7 cellular contexts compared by ENCODE assay signal in the genomic region with DNA sequence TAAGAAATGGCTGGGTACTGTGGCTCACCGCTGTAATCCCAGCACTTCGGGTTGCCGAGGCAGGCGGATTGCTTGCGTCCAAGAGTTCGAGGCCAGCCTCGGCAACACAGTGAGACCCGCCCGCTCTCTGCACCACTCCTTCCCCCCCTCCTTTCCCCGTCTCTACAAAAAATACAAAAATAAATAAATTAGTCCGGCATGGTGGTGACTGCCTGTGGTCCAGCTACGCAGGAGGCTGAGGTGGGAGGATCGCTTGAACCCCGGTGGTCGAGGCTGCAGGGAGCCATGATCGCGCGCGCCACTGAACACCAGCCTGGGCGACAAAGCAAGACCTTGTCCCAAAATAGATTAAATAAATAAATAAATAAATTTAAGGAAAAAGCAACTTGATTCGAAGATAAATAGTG. TPM values are rescaled to one million over a fixed set of nuclear protein-coding genes. Genes with fewer than 3 reads are reported as not detected.
DNase-seq lines count a peak whose midpoint lies in the region; ATAC-seq and TF ChIP-seq lines count a peak whose summit lies in the region.

No MANE protein-coding gene starts in this region.

- DNase-seq in GM23248 (no peak), PC-3 (no peak), fibroblast of pulmonary artery (ENCODE audit: low read depth) (no peak), skeletal muscle cell (ENCODE audit: low read depth) (no peak), RKO (ENCODE audit: low spot score) (no peak), KG1 (lab: John Stamatoyannopoulos, UW) (no peak)

- 6 to 8% methylated on average over 20 to 21 of the region's 21 CpGs for WGBS in GM23248 (ENCODE audit: low coverage in 1 of 2, low lambda C conversion rate in 2 of 2, missing lambda C conversion rate in 2 of 2), 2 experiments

- 0 out of 2 replicates have a peak overlapping the region, but pooled peaks have one; percentile 11 for H3K27ac ChIP-seq in GM23248
- no peak overlapping the region for H3K27ac ChIP-seq in PC-3 (ENCODE audit: low read length)

- intact Hi-C loops in PC-3 (cut with micrococcal nuclease), result loop anchor here (2.0 kb wide), 1 partner anchor 15 kb away; no protein-coding TSS in a partner anchor

- H3K9me2 ChIP-seq in GM23248 (ENCODE audit: insufficient read depth) (no peaks in the 10 kb centered on the region), PC-3 (replicated peaks; ENCODE audit: low read length) (no peaks in the 10 kb centered on the region)

- 0 out of 2 replicates have a peak, but pooled peaks cover 4% of the 10 kb centered on the region for H4K20me1 ChIP-seq in GM23248 (ENCODE audit: insufficient read depth)
- peaks cover 13% of the 10 kb centered on the region for H4K20me1 ChIP-seq in PC-3 (ENCODE audit: low read length)

- POLR2A ChIA-PET in PC-3 (lab: Charles Lee; ENCODE audit: unreplicated experiment), result interaction anchor here (0.5 to 0.9 kb wide), 3 partner anchors 180 to 1368 kb away, joined by 3 to 6 read pairs (median 3); no protein-coding TSS in a partner anchor

- peaks cover 46% of the 10 kb centered on the region for H3K79me2 ChIP-seq in GM23248 (ENCODE audit: insufficient read depth)
- H3K79me2 ChIP-seq in PC-3 (ENCODE audit: low read length), result peaks cover 46% of the 10 kb centered on the region

- CTCF ChIA-PET in PC-3 (lab: Charles Lee), result interaction anchor here (0.5 kb wide), 1 partner anchor 598 kb away, joined by 5 read pairs; no protein-coding TSS in a partner anchor

- no TSS peak for BruUV-seq in PC-3 (replicated peaks; lab: Mats Ljungman, UMichigan)

- H3F3A ChIP-seq in GM23248 (ENCODE audit: insufficient read depth), result peaks cover 5% of the 10 kb centered on the region; the same call in 1 of the 2 replicates
- no peaks in the 10 kb centered on the region for H3F3A ChIP-seq in PC-3 (ENCODE audit: low read length, unreplicated experiment)

- H2AFZ ChIP-seq in GM23248 (peak overlapping the region; percentile 96), PC-3 (ENCODE audit: low read length) (peak overlapping the region; percentile 99)

- H3K27me3 ChIP-seq in GM23248 (replicated peaks; ENCODE audit: insufficient read depth), result no peaks in the 10 kb centered on the region
- H3K27me3 ChIP-seq in PC-3 (ENCODE audit: low read length), result no peaks in the 10 kb centered on the region

- peaks cover 3% of the 10 kb centered on the region; the same call in 1 of the 2 replicates for H3K36me3 ChIP-seq in GM23248 (ENCODE audit: low read depth)
- H3K36me3 ChIP-seq in PC-3 (ENCODE audit: low read depth, low read length), result peaks cover 15% of the 10 kb centered on the region

- H3K4me1 ChIP-seq in GM23248 (ENCODE audit: insufficient read depth), result peaks cover 19% of the 10 kb centered on the region
- H3K4me1 ChIP-seq in PC-3 (ENCODE audit: insufficient read depth, low read length), result peaks cover 17% of the 10 kb centered on the region

- H3K4me3 ChIP-seq in GM23248 (peak overlapping the region; percentile 89), PC-3 (ENCODE audit: low read length) (peak overlapping the region; percentile 91), fibroblast of pulmonary artery (replicated peaks; ENCODE audit: low read depth, low read length) (peak overlapping the region; percentile 85), skeletal muscle cell (ENCODE audit: low read depth, low read length) (peak overlapping the region; percentile 69)

- in situ Hi-C loops in GM23248 (cut with MboI), result no loop called here

- H3K9me3 ChIP-seq in GM23248 (ENCODE audit: low read depth) (no peaks in the 10 kb centered on the region), PC-3 (ENCODE audit: low read length) (no peaks in the 10 kb centered on the region)

- H3K4me2 ChIP-seq in GM23248 (ENCODE audit: unreplicated experiment), result peak overlapping the region; percentile 88
- H3K4me2 ChIP-seq in PC-3 (ENCODE audit: low read length), result peak overlapping the region; percentile 85

- peak; percentile 2 for ATAC-seq in PC-3
- no peak for ATAC-seq in GM21723 (IDR thresholded peaks at IDR 0.05; ENCODE audit: unreplicated experiment)

- peak overlapping the region; percentile 93 for H3K9ac ChIP-seq in GM23248
- peak overlapping the region; percentile 92 for H3K9ac ChIP-seq in PC-3 (ENCODE audit: low read length)

- TF ChIP-seq CTCF in PC-3 (conservative IDR thresholded peaks at IDR 0.05; ENCODE audit: low read depth, low read length) (no peak), fibroblast of pulmonary artery (IDR thresholded peaks at IDR 0.05; ENCODE audit: low read length, missing control alignments) (no peak)

RNA-seq across cellular contexts. Expression of gene RNF114, which starts 0.4 kb away (rescaled TPM):
- total RNA-seq in GM23248 (2014; rRNA removed; shearing (Covaris generic)), result 69.6 and 96.0 TPM in 2 replicates
- polyA plus RNA-seq in GM23248 (2016; fragmentation: Nextera tagmentation; extraction: Ambion mirVana), result 70.4 and 72.7 TPM in 2 replicates
- total RNA-seq in PC-3 (2014; rRNA removed), result 106 and 133 TPM in 2 replicates

RNA-seq across cellular contexts. Expression of gene SPATA2, which starts 20.4 kb away (rescaled TPM):
- total RNA-seq in GM23248 (2014; rRNA removed; shearing (Covaris generic)), result 3.1 and 4.8 TPM in 2 replicates
- polyA plus RNA-seq in GM23248 (2016; fragmentation: Nextera tagmentation; extraction: Ambion mirVana), result 4.2 and 4.6 TPM in 2 replicates
- total RNA-seq in PC-3 (2014; rRNA removed), result 7.4 and 8.1 TPM in 2 replicates

RNA-seq across cellular contexts. Expression of gene SNAI1, which starts 47.0 kb away (rescaled TPM):
- 2.4 and 7.6 TPM in 2 replicates for total RNA-seq in GM23248 (2014; rRNA removed; shearing (Covaris generic))
- polyA plus RNA-seq in GM23248 (2016; fragmentation: Nextera tagmentation; extraction: Ambion mirVana), result 13.4 and 15.7 TPM in 2 replicates
- total RNA-seq in PC-3 (2014; rRNA removed), result 5.4 and 6.2 TPM in 2 replicates
